Comparison of ENCODE assay signal across 10 cellular contexts in genomic region chr20:32439132-32439829, GRCh38.
DNase-seq lines count a peak whose midpoint lies in the region; ATAC-seq and TF ChIP-seq lines count a peak whose summit lies in the region.
"Had no signal": no experiment of that assay in that cellular context is flagged by ENCODE, and none has a peak within 500 bp of the region (broad histone marks: within the 10 kb centered on the region; RNA-seq: fewer than 3 reads in every experiment).

No MANE protein-coding gene starts in this region.

- peak; percentile 68 for ATAC-seq in IMR-90 (ENCODE audit: low read depth)

- no peak overlapping the region for H3K9ac ChIP-seq in IMR-90 (ENCODE audit: low read depth, low read length)

- POLR2A ChIA-PET in IMR-90 (lab: Charles Lee; ENCODE audit: unreplicated experiment): no interaction called here

- intact Hi-C loops in IMR-90 (cut with micrococcal nuclease): loop anchor here (5.0 kb wide), 1 partner anchor 102 kb away; no protein-coding TSS in a partner anchor

- H4K8ac ChIP-seq in IMR-90 (ENCODE audit: low read depth in 2 of 2, low read length in 2 of 2): no peak overlapping the region

- H2BK5ac ChIP-seq in IMR-90 (ENCODE audit: low read depth, low read length, poor library complexity, severe bottlenecking): no peak overlapping the region

- H2BK120ac ChIP-seq in IMR-90 (ENCODE audit: low read depth, low read length): no peak overlapping the region

- dilution Hi-C loops in IMR-90 (cut with HindIII; ENCODE audit: low sequenced_read_pairs, unreplicated experiment): no loop called here

- BruUV-seq in IMR-90 (replicated peaks; lab: Mats Ljungman, UMichigan): no TSS peak

- H2AFZ ChIP-seq in IMR-90 (replicated peaks; ENCODE audit: low read length, poor library complexity) (no peak overlapping the region), osteoblast (ENCODE audit: low read length) (no peak overlapping the region)

- H3K27me3 ChIP-seq in IMR-90 (ENCODE audit: control insufficient read depth, insufficient read depth, low read length) (no peaks in the 10 kb centered on the region), osteoblast (ENCODE audit: insufficient read depth, low read length) (no peaks in the 10 kb centered on the region)

- no peak overlapping the region for H3K4me2 ChIP-seq in IMR-90 (ENCODE audit: low read depth, low read length)
- H3K4me2 ChIP-seq in osteoblast (ENCODE audit: insufficient read depth, low read length): peak overlapping the region; percentile 11
- H3K4me2 ChIP-seq: smooth muscle cell had no signal

- CTCF ChIA-PET in IMR-90 (lab: Yijun Ruan, JAX): interaction anchor here (1.2 kb wide), 1 partner anchor 28 kb away, joined by 3 read pairs; no protein-coding TSS in a partner anchor

- H4K20me1 ChIP-seq in IMR-90 (ENCODE audit: insufficient read depth, low read length) (peaks cover 59% of the 10 kb centered on the region), osteoblast (ENCODE audit: insufficient read depth, low read length) (peaks cover 61% of the 10 kb centered on the region)

- no peak overlapping the region for H3K23ac ChIP-seq in IMR-90 (ENCODE audit: low read depth, low read length)

- H3K79me1 ChIP-seq in IMR-90 (ENCODE audit: low read depth in 1 of 2, low read length in 2 of 2): peaks cover 39 to 87% of the 10 kb centered on the region in 2 experiments

- H3K9me3 ChIP-seq in IMR-90 (ENCODE audit: control insufficient read depth, insufficient read depth, low read length) (no peaks in the 10 kb centered on the region), osteoblast (ENCODE audit: low read depth, low read length) (no peaks in the 10 kb centered on the region)

- peaks cover 7% of the 10 kb centered on the region for H3K4me1 ChIP-seq in IMR-90 (ENCODE audit: control insufficient read depth, insufficient read depth, low read length)
- H3K4me1 ChIP-seq in osteoblast (ENCODE audit: insufficient read depth, low read length): peaks cover 24% of the 10 kb centered on the region

- peaks cover 35% of the 10 kb centered on the region for H3K79me2 ChIP-seq in osteoblast (ENCODE audit: insufficient read depth, low read length)

- no peak overlapping the region for H3K14ac ChIP-seq in IMR-90 (replicated peaks; ENCODE audit: low read depth, low read length)

- H3K9me1 ChIP-seq in IMR-90 (ENCODE audit: insufficient read depth, low read length): peaks cover 49% of the 10 kb centered on the region

- no peak overlapping the region for H4K5ac ChIP-seq in IMR-90 (ENCODE audit: low read depth, low read length)

- peak; percentile 72 for DNase-seq in AG20443 (ENCODE audit: low spot score)
- peak; percentile 92 for DNase-seq in IMR-90
- DNase-seq in astrocyte of the spinal cord (ENCODE audit: low read depth, low spot score): peak; percentile 70
- peak; percentile 95 for DNase-seq in osteoblast (ENCODE audit: insufficient read length, low spot score, missing footprints)
- no peak for DNase-seq in cerebellar nuclear complex (lab: John Stamatoyannopoulos, UW)
- DNase-seq in NCI-H1417 treated with DMSO at 0.1 percent for 48 hours (lab: John Stamatoyannopoulos, UW): no peak
- no peak for DNase-seq in middle frontal gyrus (ENCODE audit: extremely low spot score, low spot score)
- no peak for DNase-seq in NCI-H524 treated with DMSO at 0.1 percent for 48 hours (lab: John Stamatoyannopoulos, UW)
- DNase-seq: NCI-H748 treated with DMSO at 0.1 percent for 48 hours had no signal

- WGBS in IMR-90 (ENCODE audit: extremely low coverage in 2 of 2, insufficient read length in 1 of 2), 2 experiments: no CpG with 5 or more reads among the region's 11 CpGs

- TF ChIP-seq RAD21 in IMR-90 (IDR thresholded peaks at IDR 0.05; ENCODE audit: low read length): peak; percentile 22

- no peak overlapping the region for H2BK15ac ChIP-seq in IMR-90 (ENCODE audit: low read depth, low read length)

- H3K27ac ChIP-seq in IMR-90 (ENCODE audit: insufficient read depth, low read length): no peak overlapping the region
- H3K27ac ChIP-seq in osteoblast (ENCODE audit: low read depth, low read length): peak overlapping the region; percentile 64

- no peak overlapping the region for H2BK20ac ChIP-seq in IMR-90 (ENCODE audit: low read depth, low read length)

- H3K56ac ChIP-seq in IMR-90 (ENCODE audit: extremely low read depth, insufficient read depth, low read length): no peak overlapping the region

- TF ChIP-seq POLR2A in IMR-90 (IDR thresholded peaks at IDR 0.05; ENCODE audit: low read depth, low read length): no peak

- peak overlapping the region; percentile 6; the same call in 1 of the 2 replicates for H2AK5ac ChIP-seq in IMR-90 (ENCODE audit: low read depth, low read length)

- H3K4me3 ChIP-seq in IMR-90 (ENCODE audit: insufficient read depth, low read depth, low read length) (no peak overlapping the region), astrocyte of the spinal cord (ENCODE audit: low read depth, low read length) (no peak overlapping the region), osteoblast (ENCODE audit: insufficient read depth, low read length) (no peak overlapping the region)
- H3K4me3 ChIP-seq: smooth muscle cell had no signal

- H2AK9ac ChIP-seq in IMR-90 (replicated peaks; ENCODE audit: low read depth, low read length, poor library complexity): no peak overlapping the region

- H3K4ac ChIP-seq in IMR-90 (ENCODE audit: low read depth, low read length): no peak overlapping the region; the same call in 1 of the 2 replicates

- no peak overlapping the region for H4K91ac ChIP-seq in IMR-90 (ENCODE audit: insufficient read depth, low read depth, low read length)

- H3K36me3 ChIP-seq in IMR-90 (ENCODE audit: control insufficient read depth, insufficient read depth, low read length) (peaks cover 62% of the 10 kb centered on the region), osteoblast (ENCODE audit: insufficient read depth, low read length) (peaks cover 67% of the 10 kb centered on the region)

- TF ChIP-seq CTCF in IMR-90 (conservative IDR thresholded peaks at IDR 0.05; ENCODE audit: low read depth, low read length): peak; percentile 21; the same call in 1 of the 2 replicates
- TF ChIP-seq CTCF in astrocyte of the spinal cord (IDR thresholded peaks at IDR 0.05; ENCODE audit: low read depth, low read length): peak; percentile 13
- peak; percentile 42 for TF ChIP-seq CTCF in osteoblast (IDR thresholded peaks at IDR 0.05; ENCODE audit: extremely low read depth, low read depth, low read length)

- H3K18ac ChIP-seq in IMR-90 (ENCODE audit: low read depth, low read length): no peak overlapping the region

- in situ Hi-C loops in IMR-90 (cut with MboI; ENCODE audit: low sequenced_read_pairs) (no loop called here), astrocyte of the spinal cord (cut with HindIII; ENCODE audit: low sequenced_read_pairs) (no loop called here)

TF ChIP-seq in IMR-90, 13 proteins besides CTCF, POLR2A, EP300 and RAD21:
- TF ChIP-seq MAZ (IDR thresholded peaks at IDR 0.05; ENCODE audit: borderline replicate concordance, low read depth, low read length) (peak; percentile 18; the same call in 1 of the 2 replicates), USF2 (IDR thresholded peaks at IDR 0.05; ENCODE audit: low read depth, low read length) (no peak), MAFK (IDR thresholded peaks at IDR 0.05; ENCODE audit: low read depth, low read length) (peak; percentile 49), NFE2L2 (IDR thresholded peaks at IDR 0.05; ENCODE audit: low read depth, low read length) (peak; percentile 76)

Comparison
In these comparisons a context has a peak if more than half of its experiments do, and no peak if none do; other contexts are left out.
1. DNase-seq: peak in AG20443 (single experiment), IMR-90 (single experiment), astrocyte of the spinal cord (single experiment) and osteoblast (single experiment); none in cerebellar nuclear complex (0 of 2), NCI-H1417 treated with DMSO at 0.1 percent for 48 hours (single experiment), middle frontal gyrus (single experiment) and NCI-H524 treated with DMSO at 0.1 percent for 48 hours (single experiment).
2. Peak in every context shown above with its lines, with median percentiles within 50 percentile points of each other: CTCF ChIP-seq.